9 cellular contexts compared by ENCODE assay signal in the genomic region with DNA sequence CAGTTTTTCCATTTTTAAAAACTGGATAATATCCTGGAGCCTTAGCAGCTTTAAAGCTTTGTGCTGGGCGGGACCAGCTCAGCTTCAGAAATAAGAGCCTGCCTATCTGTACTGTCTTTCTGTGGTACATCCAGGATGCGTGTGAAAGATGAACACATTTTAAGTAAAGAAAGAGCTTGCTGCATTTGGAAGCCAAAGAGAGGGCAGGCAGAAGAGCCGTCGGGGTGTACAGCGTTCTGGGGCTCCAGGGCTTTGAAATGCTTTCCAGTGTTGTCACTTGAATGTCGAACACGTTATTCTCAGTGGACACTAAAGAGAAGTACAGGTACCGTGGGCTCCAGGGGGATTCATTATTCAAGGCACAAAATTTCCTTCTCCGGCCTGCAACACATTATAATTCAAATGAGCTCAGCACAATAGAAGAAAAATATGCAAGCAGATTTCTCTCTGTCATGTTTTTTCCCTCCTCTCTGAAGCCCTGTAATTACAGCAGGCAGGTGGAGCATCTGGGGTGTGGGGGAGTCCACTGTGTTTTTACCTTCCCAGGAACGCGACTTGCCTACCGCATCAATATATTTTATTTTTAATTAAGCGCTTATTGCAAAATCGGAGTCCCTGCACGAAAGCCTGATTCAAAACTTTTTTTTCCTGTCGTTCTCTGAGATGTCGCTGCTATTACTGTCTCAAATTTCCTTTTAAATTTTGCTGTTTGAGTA.
DNase-seq lines count a peak whose midpoint lies in the region; TF ChIP-seq lines count a peak whose summit lies in the region.
"Had no signal": no experiment of that assay in that cellular context is flagged by ENCODE, and none has a peak within 500 bp of the region (broad histone marks: within the 10 kb centered on the region; RNA-seq: fewer than 3 reads in every experiment).

No MANE protein-coding gene starts in this region.

- H3K4me3 ChIP-seq in colonic mucosa (peak overlapping the region; percentile 65), mesodermal cell (ENCODE audit: extremely low read depth, insufficient read depth, low read length, poor library complexity, severe bottlenecking) (peak overlapping the region; percentile 39), thyroid gland (replicated peaks in 1 of 3) (peak overlapping the region in 2 of 3 donors; percentile 30 to 46)

- DNase-seq in activated T-cell treated with anti-CD3 and anti-CD28 coated beads, Interleukin-2, amount 50 U/mL, for 24 hours = no peak
- no peak for DNase-seq in activated T-cell treated with anti-CD3 and anti-CD28 coated beads, Interleukin-2, amount 50 U/mL, for 1 hour
- DNase-seq in colonic mucosa (peak; percentile 22), thyroid gland (no peak), hepatic stellate cell (ENCODE audit: low spot score) (no peak), RPMI8226 (no peak)
- DNase-seq in stimulated activated CD4-positive, alpha-beta T cell treated with anti-CD3 and anti-CD28 coated beads, Interleukin-1b, Interleukin-23, amount 100 ng/mL, for 48 hours = no peak
- DNase-seq: DND-41 had no signal

- H3K4me1 ChIP-seq in colonic mucosa (peaks cover 4% of the 10 kb centered on the region), mesodermal cell (ENCODE audit: control insufficient read depth, insufficient read depth, low read length, poor library complexity, severe bottlenecking) (peaks cover 5% of the 10 kb centered on the region), thyroid gland (peaks cover 20 to 38% of the 10 kb centered on the region in 2 donors)

- no peak overlapping the region for H3K27ac ChIP-seq in colonic mucosa
- H3K27ac ChIP-seq in mesodermal cell (ENCODE audit: low read depth, low read length, severe bottlenecking) = no peak overlapping the region
- peak overlapping the region in 2 of 3 donors; percentile 88 for H3K27ac ChIP-seq in thyroid gland

- no peaks in the 10 kb centered on the region for H3K9me3 ChIP-seq in colonic mucosa
- no peaks in the 10 kb centered on the region for H3K9me3 ChIP-seq in mesodermal cell (ENCODE audit: control insufficient read depth, low read length)
- H3K9me3 ChIP-seq in thyroid gland = no peaks in the 10 kb centered on the region

- H3K36me3 ChIP-seq in colonic mucosa (no peaks in the 10 kb centered on the region), mesodermal cell (ENCODE audit: control insufficient read depth, insufficient read depth, low read length) (no peaks in the 10 kb centered on the region), thyroid gland (no peaks in the 10 kb centered on the region)

- H3K36me3 Mint-ChIP-seq in activated T-cell treated with anti-CD3 and anti-CD28 coated beads, Interleukin-2, amount 50 U/mL, for 24 hours (ENCODE audit: low read depth) = no peaks in the 10 kb centered on the region

- no peaks in the 10 kb centered on the region for H3K27me3 ChIP-seq in colonic mucosa
- H3K27me3 ChIP-seq in thyroid gland = no peaks in the 10 kb centered on the region

- peaks cover 3% of the 10 kb centered on the region for H3K9me3 Mint-ChIP-seq in activated T-cell treated with anti-CD3 and anti-CD28 coated beads, Interleukin-2, amount 50 U/mL, for 24 hours

- H3K27me3 Mint-ChIP-seq in activated T-cell treated with anti-CD3 and anti-CD28 coated beads, Interleukin-2, amount 50 U/mL, for 24 hours = peaks cover 52% of the 10 kb centered on the region

- H3K4me3 Mint-ChIP-seq in activated T-cell treated with anti-CD3 and anti-CD28 coated beads, Interleukin-2, amount 50 U/mL, for 24 hours = peak overlapping the region; percentile 31

- H3K4me1 Mint-ChIP-seq in activated T-cell treated with anti-CD3 and anti-CD28 coated beads, Interleukin-2, amount 50 U/mL, for 24 hours (ENCODE audit: low read depth) = peaks cover 11% of the 10 kb centered on the region

- no peak for TF ChIP-seq POLR2A in thyroid gland (IDR thresholded peaks at IDR 0.05)

- no peak overlapping the region for H3K27ac Mint-ChIP-seq in activated T-cell treated with anti-CD3 and anti-CD28 coated beads, Interleukin-2, amount 50 U/mL, for 24 hours

- peak overlapping the region; percentile 70 to 81 for H3K9ac ChIP-seq in colonic mucosa (ENCODE audit: low read depth in 2 of 2, low read length in 2 of 2)

- TF ChIP-seq CTCF in colonic mucosa (IDR thresholded peaks at IDR 0.05) = no peak
- no peak for TF ChIP-seq CTCF in thyroid gland (IDR thresholded peaks at IDR 0.05)

- WGBS in mesodermal cell (ENCODE audit: insufficient coverage in 2 of 2), 2 experiments = 32 to 34% methylated on average over 11 to 12 of the region's 17 CpGs
- 47 to 53% methylated on average over 17 of the region's 17 CpGs for WGBS in thyroid gland, 2 donors

- intact Hi-C loops in colonic mucosa (cut with DNase I) = no loop called here
- intact Hi-C loops in thyroid gland (cut with DNase I) = no loop called here

Comparison
In these comparisons a context has a peak if more than half of its experiments do, and no peak if none do; other contexts are left out.
1. H3K27ac ChIP-seq: peak in thyroid gland (2 of 3); none in colonic mucosa (single experiment) and mesodermal cell (single experiment).
2. Peak in every context shown above with its lines, with median percentiles within 50 percentile points of each other: H3K4me3 ChIP-seq.